Comparison of ENCODE assay signal across 36 cellular contexts in genomic region chr14:28701733-28702132, GRCh38.
DNase-seq lines count a peak whose midpoint lies in the region; ATAC-seq, FAIRE-seq and TF ChIP-seq lines count a peak whose summit lies in the region.
"Had no signal": no experiment of that assay in that cellular context is flagged by ENCODE, and none has a peak within 500 bp of the region (broad histone marks: within the 10 kb centered on the region; RNA-seq: fewer than 3 reads in every experiment).

No MANE protein-coding gene starts in this region.

- DNase-seq in HepG2 (ENCODE audit: low spot score): no peak
- DNase-seq in right lobe of liver: no peak
- no peak for DNase-seq in A549 (ENCODE audit: low read depth in 1 of 2, low spot score in 1 of 2)
- DNase-seq in mesendoderm: no peak
- no peak for DNase-seq in trophoblast cell
- no peak for DNase-seq in mesenchymal stem cell
- DNase-seq in stimulated activated effector memory CD8-positive, alpha-beta T cell treated with anti-CD3 and anti-CD28 coated beads, Interleukin-12 subunit alpha, Interleukin-12 subunit beta, amount 100 ng/mL, for 72 hours (ENCODE audit: low spot score in 2 of 2): no peak
- DNase-seq in OCI-M1 (lab: John Stamatoyannopoulos, UW): no peak
- DNase-seq: 8988T; ACHN; AML-193; BE2C; C1 segment of cervical spinal cord; Caco-2; Calu3; CD4-positive, alpha-beta memory T cell; CD4-positive, alpha-beta T cell; CD4-positive, CD25-positive, alpha-beta regulatory T cell; CD8-positive, alpha-beta memory T cell; CD8-positive, alpha-beta T cell; COR-L47; DMS 273 treated with DMSO at 0.1 percent for 48 hours; DMS153; DMS53; DMS79; DMS79 treated with DMSO at 0.1 percent for 48 hours; DND-41; EL had no signal

- H4K20me1 ChIP-seq in HepG2 (ENCODE audit: insufficient read depth, low read length): no peaks in the 10 kb centered on the region
- H4K20me1 ChIP-seq: BLaER1; BLaER1 treated with 17β-estradiol and CSF1 and Interleukin-3, amounts not matched to agents 10 nM and 100 nM had no signal

- POLR2A ChIA-PET in HepG2 (lab: Yijun Ruan, JAX) (no interaction called here), A549 (lab: Yijun Ruan, JAX) (no interaction called here)

- no peak overlapping the region for H2AFZ ChIP-seq in HepG2 (ENCODE audit: low read length)
- no peak overlapping the region for H2AFZ ChIP-seq in trophoblast cell (ENCODE audit: insufficient read depth, low read length, poor library complexity)
- H2AFZ ChIP-seq in mesenchymal stem cell (ENCODE audit: low read depth, low read length): no peak overlapping the region

- H3K18ac ChIP-seq in mesendoderm (ENCODE audit: low read length) (no peak overlapping the region), trophoblast cell (ENCODE audit: low read length) (no peak overlapping the region), mesenchymal stem cell (ENCODE audit: low read depth in 1 of 2, low read length in 2 of 2) (no peak overlapping the region)

- H3K36me3 ChIP-seq in HepG2 (replicated peaks in 1 of 2; ENCODE audit: control insufficient read depth in 1 of 2, insufficient read depth in 2 of 2, low read length in 2 of 2) (no peaks in the 10 kb centered on the region), right lobe of liver (no peaks in the 10 kb centered on the region), mesendoderm (ENCODE audit: control insufficient read depth, insufficient read depth, low read length) (no peaks in the 10 kb centered on the region), trophoblast cell (ENCODE audit: control insufficient read depth in 1 of 2, insufficient read depth in 2 of 2, low read length in 2 of 2) (no peaks in the 10 kb centered on the region), mesenchymal stem cell (ENCODE audit: control insufficient read depth in 1 of 2, insufficient read depth in 2 of 2, low read depth in 1 of 2, low read length in 2 of 2) (no peaks in the 10 kb centered on the region)
- H3K36me3 ChIP-seq: BE2C; BLaER1; BLaER1 treated with 17β-estradiol and CSF1 and Interleukin-3, amounts not matched to agents 10 nM and 100 nM had no signal

- no peak overlapping the region for H3K4ac ChIP-seq in mesendoderm (ENCODE audit: low read depth, low read length)
- no peak overlapping the region for H3K4ac ChIP-seq in trophoblast cell (ENCODE audit: low read depth, low read length)
- no peak overlapping the region for H3K4ac ChIP-seq in mesenchymal stem cell (ENCODE audit: low read depth in 1 of 2, low read length in 2 of 2)

- H3K4me2 ChIP-seq in HepG2 (ENCODE audit: low read depth, low read length): no peak overlapping the region
- no peak overlapping the region for H3K4me2 ChIP-seq in A549
- no peak overlapping the region for H3K4me2 ChIP-seq in mesendoderm (ENCODE audit: low read length)
- no peak overlapping the region for H3K4me2 ChIP-seq in trophoblast cell (ENCODE audit: low read length)
- H3K4me2 ChIP-seq in mesenchymal stem cell (ENCODE audit: low read length, poor library complexity, severe bottlenecking): no peak overlapping the region
- H3K4me2 ChIP-seq: BLaER1; BLaER1 treated with 17β-estradiol and CSF1 and Interleukin-3, amounts not matched to agents 10 nM and 100 nM had no signal

- no peak overlapping the region for H3K4me3 Mint-ChIP-seq in stimulated activated effector memory CD8-positive, alpha-beta T cell treated with anti-CD3 and anti-CD28 coated beads, Interleukin-12 subunit alpha, Interleukin-12 subunit beta, amount 100 ng/mL, for 72 hours
- H3K4me3 Mint-ChIP-seq: B cell; CD14-positive monocyte; CD4-positive, alpha-beta memory T cell; CD4-positive, alpha-beta T cell; CD4-positive, CD25-positive, alpha-beta regulatory T cell; CD8-positive, alpha-beta memory T cell; CD8-positive, alpha-beta T cell had no signal

- no peak overlapping the region for H2BK120ac ChIP-seq in mesendoderm (ENCODE audit: low read depth, low read length)
- no peak overlapping the region for H2BK120ac ChIP-seq in trophoblast cell (ENCODE audit: insufficient read depth, low read length, poor library complexity)
- H2BK120ac ChIP-seq in mesenchymal stem cell (ENCODE audit: low read depth, low read length): no peak overlapping the region

- H3K79me2 ChIP-seq in HepG2 (ENCODE audit: insufficient read depth, low read length): no peaks in the 10 kb centered on the region
- H3K79me2 ChIP-seq in mesendoderm (ENCODE audit: control insufficient read depth, insufficient read depth, low read length): no peaks in the 10 kb centered on the region
- no peaks in the 10 kb centered on the region for H3K79me2 ChIP-seq in trophoblast cell (ENCODE audit: control insufficient read depth, insufficient read depth, low read length, poor library complexity)

- H3K27ac ChIP-seq in HepG2 (ENCODE audit: extremely low read length, insufficient read depth, low read length): no peak overlapping the region
- no peak overlapping the region for H3K27ac ChIP-seq in right lobe of liver
- no peak overlapping the region for H3K27ac ChIP-seq in A549
- no peak overlapping the region for H3K27ac ChIP-seq in mesendoderm (ENCODE audit: low read depth, low read length)
- no peak overlapping the region for H3K27ac ChIP-seq in trophoblast cell (ENCODE audit: low read depth, low read length)
- no peak overlapping the region for H3K27ac ChIP-seq in mesenchymal stem cell (ENCODE audit: low read length, poor library complexity, severe bottlenecking)
- H3K27ac ChIP-seq: 22Rv1; BLaER1; BLaER1 treated with 17β-estradiol and CSF1 and Interleukin-3, amounts not matched to agents 10 nM and 100 nM; C4-2B had no signal

- 4% methylated on average over 2 of the region's 2 CpGs for WGBS in HepG2 (ENCODE audit: low lambda C conversion rate)
- 50% methylated on average over 2 of the region's 2 CpGs for WGBS in right lobe of liver (ENCODE audit: insufficient coverage, low coverage, low lambda C conversion rate, missing lambda C conversion rate)
- WGBS in A549 (ENCODE audit: missing lambda C conversion rate): 44% methylated on average over 2 of the region's 2 CpGs
- WGBS in mesendoderm (ENCODE audit: extremely low coverage, insufficient coverage, low lambda C conversion rate): no CpG with 5 or more reads among the region's 2 CpGs
- no CpG with 5 or more reads among the region's 2 CpGs for WGBS in trophoblast cell (ENCODE audit: extremely low coverage, insufficient coverage, insufficient read length)
- 68% methylated on average over 2 of the region's 2 CpGs for WGBS in mesenchymal stem cell

- H3K14ac ChIP-seq in trophoblast cell (ENCODE audit: low read length) (no peak overlapping the region), mesenchymal stem cell (ENCODE audit: low read length in 2 of 2) (no peak overlapping the region)

- H3K79me1 ChIP-seq in mesendoderm (ENCODE audit: low read length): no peaks in the 10 kb centered on the region
- H3K79me1 ChIP-seq in trophoblast cell (ENCODE audit: low read length): no peaks in the 10 kb centered on the region
- H3K79me1 ChIP-seq in mesenchymal stem cell (replicated peaks; ENCODE audit: low read length, poor library complexity, severe bottlenecking): no peaks in the 10 kb centered on the region

- no peaks in the 10 kb centered on the region for H3K4me1 Mint-ChIP-seq in stimulated activated effector memory CD8-positive, alpha-beta T cell treated with anti-CD3 and anti-CD28 coated beads, Interleukin-12 subunit alpha, Interleukin-12 subunit beta, amount 100 ng/mL, for 72 hours
- H3K4me1 Mint-ChIP-seq: B cell; CD14-positive monocyte; CD4-positive, alpha-beta memory T cell; CD4-positive, CD25-positive, alpha-beta regulatory T cell; CD8-positive, alpha-beta memory T cell had no signal

- intact Hi-C loops in HepG2 (cut with micrococcal nuclease; ENCODE audit: unreplicated experiment) (no loop called here), right lobe of liver (cut with DNase I) (no loop called here)

- no peak overlapping the region for H3K4me3 ChIP-seq in HepG2 (replicated peaks in 1 of 3; ENCODE audit: insufficient read depth in 1 of 3, low read depth in 2 of 3, low read length in 3 of 3)
- no peak overlapping the region for H3K4me3 ChIP-seq in right lobe of liver
- no peak overlapping the region for H3K4me3 ChIP-seq in A549
- no peak overlapping the region for H3K4me3 ChIP-seq in mesendoderm (ENCODE audit: low read length)
- H3K4me3 ChIP-seq in trophoblast cell (ENCODE audit: low read depth, low read length): no peak overlapping the region
- no peak overlapping the region for H3K4me3 ChIP-seq in mesenchymal stem cell (ENCODE audit: insufficient read depth in 1 of 2, low read depth in 1 of 2, low read length in 2 of 2)
- H3K4me3 ChIP-seq: BLaER1; BLaER1 treated with 17β-estradiol and CSF1 and Interleukin-3, amounts not matched to agents 10 nM and 100 nM had no signal

- H2AK5ac ChIP-seq in mesendoderm (ENCODE audit: low read length) (no peak overlapping the region), trophoblast cell (ENCODE audit: low read length) (no peak overlapping the region), mesenchymal stem cell (ENCODE audit: low read length, severe bottlenecking) (no peak overlapping the region)

- no peak for FAIRE-seq in HepG2 (lab: Jason Lieb, UNC)
- no peak for FAIRE-seq in A549 (lab: Jason Lieb, UNC)
- FAIRE-seq: A204.1, D721Med had no signal

- no peak overlapping the region for H3K27ac Mint-ChIP-seq in stimulated activated effector memory CD8-positive, alpha-beta T cell treated with anti-CD3 and anti-CD28 coated beads, Interleukin-12 subunit alpha, Interleukin-12 subunit beta, amount 100 ng/mL, for 72 hours
- H3K27ac Mint-ChIP-seq: B cell; CD14-positive monocyte; CD4-positive, alpha-beta memory T cell; CD4-positive, alpha-beta T cell; CD4-positive, CD25-positive, alpha-beta regulatory T cell; CD8-positive, alpha-beta memory T cell; CD8-positive, alpha-beta T cell had no signal

- TF ChIP-seq EP300 in HepG2 (IDR thresholded peaks at IDR 0.05; ENCODE audit: low read depth in 2 of 2, low read length in 2 of 2) (no peak), HepG2 (CRISPR knock-in tag; IDR thresholded peaks at IDR 0.05; ENCODE audit: borderline replicate concordance) (no peak), A549 (IDR thresholded peaks at IDR 0.05) (no peak)

- CTCF ChIA-PET in HepG2 (lab: Yijun Ruan, JAX; ENCODE audit: low intra/inter-chr PET ratio, low total read pairs): no interaction called here
- CTCF ChIA-PET in A549 (lab: Yijun Ruan, JAX): no interaction called here

- ATAC-seq in HepG2 (no peak), right lobe of liver (no peak), A549 (no peak)
- ATAC-seq in stimulated activated effector memory CD8-positive, alpha-beta T cell treated with anti-CD3 and anti-CD28 coated beads, Interleukin-12 subunit alpha, Interleukin-12 subunit beta, amount 100 ng/mL, for 72 hours: no peak
- ATAC-seq: CD8-positive, alpha-beta T cell had no signal

- TF ChIP-seq CTCF in HepG2 (CRISPR knock-in tag; IDR thresholded peaks at IDR 0.05) (no peak), right lobe of liver (IDR thresholded peaks at IDR 0.05) (no peak), A549 (IDR thresholded peaks at IDR 0.05) (no peak)

- no peaks in the 10 kb centered on the region for H3K4me1 ChIP-seq in HepG2 (ENCODE audit: insufficient read depth, low read length)
- no peaks in the 10 kb centered on the region for H3K4me1 ChIP-seq in right lobe of liver
- no peaks in the 10 kb centered on the region for H3K4me1 ChIP-seq in A549
- no peaks in the 10 kb centered on the region for H3K4me1 ChIP-seq in mesendoderm (ENCODE audit: control insufficient read depth, low read depth, low read length)
- H3K4me1 ChIP-seq in trophoblast cell (ENCODE audit: control insufficient read depth in 1 of 2, insufficient read depth in 2 of 2, low read length in 2 of 2): no peaks in the 10 kb centered on the region
- no peaks in the 10 kb centered on the region for H3K4me1 ChIP-seq in mesenchymal stem cell (ENCODE audit: control insufficient read depth, insufficient read depth, low read depth, low read length)
- H3K4me1 ChIP-seq: BE2C; BLaER1; BLaER1 treated with 17β-estradiol and CSF1 and Interleukin-3, amounts not matched to agents 10 nM and 100 nM; Caco-2 had no signal

- H3K56ac ChIP-seq in mesendoderm (ENCODE audit: low read length): no peak overlapping the region

- peaks cover 28% of the 10 kb centered on the region for H3K9me3 Mint-ChIP-seq in stimulated activated effector memory CD8-positive, alpha-beta T cell treated with anti-CD3 and anti-CD28 coated beads, Interleukin-12 subunit alpha, Interleukin-12 subunit beta, amount 100 ng/mL, for 72 hours

- H4K91ac ChIP-seq in trophoblast cell (ENCODE audit: low read depth, low read length): no peak overlapping the region
- no peak overlapping the region for H4K91ac ChIP-seq in mesenchymal stem cell (ENCODE audit: low read length)

- H2BK5ac ChIP-seq in mesendoderm (ENCODE audit: low read length): no peak overlapping the region
- H2BK5ac ChIP-seq in trophoblast cell (ENCODE audit: low read depth, low read length, poor library complexity): no peak overlapping the region
- H2BK5ac ChIP-seq in mesenchymal stem cell (ENCODE audit: low read depth, low read length, poor library complexity, severe bottlenecking): no peak overlapping the region

- H4K5ac ChIP-seq in mesendoderm (ENCODE audit: low read length): no peak overlapping the region

- no peak overlapping the region for H2BK15ac ChIP-seq in mesendoderm (replicated peaks; ENCODE audit: low read depth)
- H2BK15ac ChIP-seq in mesenchymal stem cell (ENCODE audit: low read depth, poor library complexity, severe bottlenecking): no peak overlapping the region

- H2BK12ac ChIP-seq in trophoblast cell (ENCODE audit: low read length): no peak overlapping the region
- H2BK12ac ChIP-seq in mesenchymal stem cell (ENCODE audit: low read length in 2 of 2): no peak overlapping the region

- no peak overlapping the region for H3K9ac ChIP-seq in HepG2 (ENCODE audit: insufficient read depth, low read depth, low read length)
- H3K9ac ChIP-seq in mesendoderm (ENCODE audit: low read length): no peak overlapping the region
- peak overlapping the region; percentile 47 for H3K9ac ChIP-seq in trophoblast cell (ENCODE audit: low read length)
- H3K9ac ChIP-seq in mesenchymal stem cell (ENCODE audit: low read length): no peak overlapping the region
- H3K9ac ChIP-seq: BLaER1; BLaER1 treated with 17β-estradiol and CSF1 and Interleukin-3, amounts not matched to agents 10 nM and 100 nM had no signal

- H4K12ac ChIP-seq in trophoblast cell (ENCODE audit: low read depth, low read length): no peak overlapping the region

- no peak for TF ChIP-seq RAD21 in HepG2 (CRISPR knock-in tag; IDR thresholded peaks at IDR 0.05)
- TF ChIP-seq RAD21 in A549 (conservative IDR thresholded peaks at IDR 0.05 in 1 of 2, IDR thresholded peaks at IDR 0.05 in 1 of 2): no peak

- no peak overlapping the region for H3K23ac ChIP-seq in mesendoderm (ENCODE audit: low read length)
- H3K23ac ChIP-seq in trophoblast cell (ENCODE audit: low read length): no peak overlapping the region
- no peak overlapping the region for H3K23ac ChIP-seq in mesenchymal stem cell (ENCODE audit: low read length in 2 of 2)

- no peaks in the 10 kb centered on the region for H3K36me3 Mint-ChIP-seq in stimulated activated effector memory CD8-positive, alpha-beta T cell treated with anti-CD3 and anti-CD28 coated beads, Interleukin-12 subunit alpha, Interleukin-12 subunit beta, amount 100 ng/mL, for 72 hours
- H3K36me3 Mint-ChIP-seq: CD14-positive monocyte; CD4-positive, alpha-beta memory T cell; CD4-positive, CD25-positive, alpha-beta regulatory T cell; CD8-positive, alpha-beta memory T cell; CD8-positive, alpha-beta T cell had no signal

- TF ChIP-seq POLR2A in HepG2 (IDR thresholded peaks at IDR 0.05; ENCODE audit: insufficient read depth in 1 of 2, low read depth in 2 of 2, low read length in 2 of 2) (no peak), right lobe of liver (IDR thresholded peaks at IDR 0.05) (no peak), A549 (IDR thresholded peaks at IDR 0.05; ENCODE audit: low read length) (no peak)

- H3K9me3 ChIP-seq in HepG2 (ENCODE audit: low read length): peaks cover 53% of the 10 kb centered on the region
- no peaks in the 10 kb centered on the region for H3K9me3 ChIP-seq in right lobe of liver
- no peaks in the 10 kb centered on the region for H3K9me3 ChIP-seq in A549
- no peaks in the 10 kb centered on the region for H3K9me3 ChIP-seq in trophoblast cell (ENCODE audit: insufficient read depth, low read depth, low read length)
- no peaks in the 10 kb centered on the region for H3K9me3 ChIP-seq in mesenchymal stem cell (ENCODE audit: control insufficient read depth, low read length)
- H3K9me3 ChIP-seq: BE2C; BLaER1; BLaER1 treated with 17β-estradiol and CSF1 and Interleukin-3, amounts not matched to agents 10 nM and 100 nM; Caco-2 had no signal

- in situ Hi-C loops in HepG2 (cut with HindIII; ENCODE audit: extremely low pct_ligation_motif_present, low pct_unique_long_range_greater_than_20kb): no loop called here

- BruUV-seq in HepG2 (replicated peaks; lab: Mats Ljungman, UMichigan): no TSS peak

- no peaks in the 10 kb centered on the region for H3K27me3 ChIP-seq in HepG2 (ENCODE audit: control insufficient read depth in 1 of 2, insufficient read depth in 2 of 2, low read length in 2 of 2)
- H3K27me3 ChIP-seq in right lobe of liver: no peaks in the 10 kb centered on the region
- no peaks in the 10 kb centered on the region for H3K27me3 ChIP-seq in mesendoderm (ENCODE audit: insufficient read depth, low read length, poor library complexity)
- no peaks in the 10 kb centered on the region for H3K27me3 ChIP-seq in trophoblast cell (ENCODE audit: insufficient read depth, low read length)
- H3K27me3 ChIP-seq in mesenchymal stem cell (ENCODE audit: control insufficient read depth in 1 of 2, insufficient read depth in 1 of 2, low read length in 2 of 2): no peaks in the 10 kb centered on the region
- H3K27me3 ChIP-seq: BE2C; BLaER1; BLaER1 treated with 17β-estradiol and CSF1 and Interleukin-3, amounts not matched to agents 10 nM and 100 nM had no signal

- H4K8ac ChIP-seq in mesendoderm (ENCODE audit: low read depth, low read length): peak overlapping the region; percentile 81
- no peak overlapping the region for H4K8ac ChIP-seq in trophoblast cell (ENCODE audit: low read depth, low read length)
- no peak overlapping the region for H4K8ac ChIP-seq in mesenchymal stem cell (ENCODE audit: low read length)

Comparison
In these comparisons a context has a peak if more than half of its experiments do, and no peak if none do; other contexts are left out.
1. Of the 38 proteins assayed by ChIP-seq in both HepG2 and A549: peak only in HepG2: none; only in A549: none; in both: MAFK; in neither: 37.